Comparison of ENCODE assay signal across 1 cellular context in genomic region chrX:136529795-136530194, GRCh38.
TF ChIP-seq lines count a peak whose summit lies in the region.

No MANE protein-coding gene starts in this region.

TF ChIP-seq in GM23338, 12 proteins besides CTCF, POLR2A, EP300 and RAD21 (continued from another document):
- TF ChIP-seq ZNF462 (CRISPR knock-in tag; IDR thresholded peaks at IDR 0.05) = no peak
- no peak for TF ChIP-seq ZNF114 (CRISPR knock-in tag; IDR thresholded peaks at IDR 0.05)
- TF ChIP-seq JUNB (IDR thresholded peaks at IDR 0.05; ENCODE audit: unreplicated experiment) = no peak
